ENCODE assay signal across 13 cellular contexts in the genomic region with DNA sequence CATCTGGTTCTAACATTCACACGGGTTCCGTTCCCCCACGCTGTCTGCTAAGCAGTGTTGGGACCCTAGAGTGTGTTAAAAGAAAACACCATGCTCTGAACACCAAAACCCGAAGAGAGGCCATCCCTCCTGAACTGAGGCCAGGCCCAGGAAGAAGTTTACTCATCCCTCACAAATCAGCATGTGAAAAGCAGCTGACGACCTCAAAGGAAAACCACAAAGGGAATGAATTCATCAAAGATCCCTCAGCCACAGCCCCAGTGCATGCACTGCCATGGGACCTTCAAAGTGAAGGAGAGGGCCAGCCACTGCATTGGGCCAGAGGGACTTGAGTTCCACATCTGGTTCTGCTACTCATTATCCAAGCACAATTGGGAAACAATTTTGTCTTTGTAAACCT. TPM values are rescaled to one million over a fixed set of nuclear protein-coding genes. Genes with fewer than 3 reads are reported as not detected.
DNase-seq lines count a peak whose midpoint lies in the region; ATAC-seq, FAIRE-seq and TF ChIP-seq lines count a peak whose summit lies in the region.
"Had no signal": no experiment of that assay in that cellular context is flagged by ENCODE, and none has a peak within 500 bp of the region (broad histone marks: within the 10 kb centered on the region; RNA-seq: fewer than 3 reads in every experiment).

No MANE protein-coding gene starts in this region.

- H3K27ac ChIP-seq in DND-41 (ENCODE audit: low read length): no peak overlapping the region
- H3K27ac ChIP-seq in keratinocyte (ENCODE audit: control insufficient read depth, insufficient read depth, low read length): no peak overlapping the region
- H3K27ac ChIP-seq in substantia nigra (ENCODE audit: low read depth, low read length, poor library complexity, severe bottlenecking): no peak overlapping the region
- H3K27ac ChIP-seq: cardiac muscle cell had no signal

- H3K9me3 ChIP-seq in DND-41 (ENCODE audit: insufficient read depth, low read length, severe bottlenecking) (no peaks in the 10 kb centered on the region), keratinocyte (ENCODE audit: control insufficient read depth, low read depth, low read length) (no peaks in the 10 kb centered on the region)

- peak; percentile 63 for FAIRE-seq in keratinocyte (lab: Jason Lieb, UNC)

- H3K9ac ChIP-seq in DND-41 (ENCODE audit: low read depth, low read length) (no peak overlapping the region), keratinocyte (ENCODE audit: control insufficient read depth, extremely low read depth, insufficient read depth, low read length) (no peak overlapping the region)

- H3K4me3 Mint-ChIP-seq in activated naive CD8-positive, alpha-beta T cell treated with anti-CD3 and anti-CD28 coated beads, Interleukin-2, amount 50 U/mL, for 24 hours: no peak overlapping the region
- H3K4me3 Mint-ChIP-seq in effector memory CD8-positive, alpha-beta T cell: no peak overlapping the region
- H3K4me3 Mint-ChIP-seq: natural killer cell treated with Interleukin-12 subunit alpha and Interleukin-12 subunit beta and Interleukin-15 and Interleukin-18, amount 100 ng/mL, for 72 hours had no signal

- H3K4me2 ChIP-seq in DND-41 (ENCODE audit: insufficient read depth, low read length) (no peak overlapping the region), keratinocyte (ENCODE audit: control insufficient read depth, extremely low read depth, insufficient read depth, low read depth, low read length) (peak overlapping the region; percentile 33)

- H3K27me3 Mint-ChIP-seq in activated naive CD8-positive, alpha-beta T cell treated with anti-CD3 and anti-CD28 coated beads, Interleukin-2, amount 50 U/mL, for 24 hours: peaks cover 17% of the 10 kb centered on the region
- H3K27me3 Mint-ChIP-seq in effector memory CD8-positive, alpha-beta T cell: peaks cover 10 to 21% of the 10 kb centered on the region in 2 donors

- H3K79me2 ChIP-seq in DND-41 (ENCODE audit: insufficient read depth, low read length) (no peaks in the 10 kb centered on the region), keratinocyte (ENCODE audit: control insufficient read depth, insufficient read depth, low read length) (no peaks in the 10 kb centered on the region)

- dilution Hi-C loops in keratinocyte (cut with MboI; ENCODE audit: extremely low pct_ligation_motif_present, low sequenced_read_pairs): no loop called here

- H3K27me3 ChIP-seq in DND-41 (ENCODE audit: insufficient read depth, low read length, poor library complexity): peaks cover 6% of the 10 kb centered on the region
- no peaks in the 10 kb centered on the region for H3K27me3 ChIP-seq in keratinocyte (ENCODE audit: control insufficient read depth, extremely low read depth, insufficient read depth, low read length)
- H3K27me3 ChIP-seq: cardiac muscle cell had no signal

- TF ChIP-seq CTCF in DND-41 (IDR thresholded peaks at IDR 0.05; ENCODE audit: borderline replicate concordance, extremely low read depth, low read length, poor library complexity, severe bottlenecking) (no peak), keratinocyte (optimal IDR thresholded peaks at IDR 0.05 in 1 of 3, IDR thresholded peaks at IDR 0.05 in 1 of 3, conservative IDR thresholded peaks at IDR 0.05 in 1 of 3; ENCODE audit: extremely low read depth in 1 of 3, insufficient read depth in 2 of 3, low read length in 3 of 3) (no peak)

- H3K27ac Mint-ChIP-seq in activated naive CD8-positive, alpha-beta T cell treated with anti-CD3 and anti-CD28 coated beads, Interleukin-2, amount 50 U/mL, for 24 hours: no peak overlapping the region
- H3K27ac Mint-ChIP-seq in effector memory CD8-positive, alpha-beta T cell: no peak overlapping the region
- H3K27ac Mint-ChIP-seq: natural killer cell treated with Interleukin-12 subunit alpha and Interleukin-12 subunit beta and Interleukin-15 and Interleukin-18, amount 100 ng/mL, for 72 hours had no signal

- H3K9me3 Mint-ChIP-seq in activated naive CD8-positive, alpha-beta T cell treated with anti-CD3 and anti-CD28 coated beads, Interleukin-2, amount 50 U/mL, for 24 hours: no peaks in the 10 kb centered on the region
- no peaks in the 10 kb centered on the region for H3K9me3 Mint-ChIP-seq in effector memory CD8-positive, alpha-beta T cell
- H3K9me3 Mint-ChIP-seq: natural killer cell treated with Interleukin-12 subunit alpha and Interleukin-12 subunit beta and Interleukin-15 and Interleukin-18, amount 100 ng/mL, for 72 hours had no signal

- H3K4me1 ChIP-seq in DND-41 (ENCODE audit: insufficient read depth, low read length): peaks cover 8% of the 10 kb centered on the region
- peaks cover 23% of the 10 kb centered on the region for H3K4me1 ChIP-seq in keratinocyte (ENCODE audit: control insufficient read depth, extremely low read depth, insufficient read depth, low read length)

- no peaks in the 10 kb centered on the region for H3K36me3 ChIP-seq in DND-41 (ENCODE audit: insufficient read depth, low read length)
- no peaks in the 10 kb centered on the region for H3K36me3 ChIP-seq in keratinocyte (ENCODE audit: control insufficient read depth in 2 of 2, extremely low read depth in 1 of 2, insufficient read depth in 2 of 2, low read length in 2 of 2)
- H3K36me3 ChIP-seq: cardiac muscle cell had no signal

- H2AFZ ChIP-seq in DND-41 (ENCODE audit: low read depth, low read length) (no peak overlapping the region), keratinocyte (ENCODE audit: control insufficient read depth, low read length) (peak overlapping the region; percentile 21)

- no peak overlapping the region for H3K4me3 ChIP-seq in DND-41 (ENCODE audit: low read depth in 1 of 2, low read length in 2 of 2)
- H3K4me3 ChIP-seq in keratinocyte (ENCODE audit: control insufficient read depth in 2 of 3, extremely low read depth in 1 of 3, insufficient read depth in 2 of 3, low read depth in 1 of 3, low read length in 3 of 3): no peak overlapping the region
- H3K4me3 ChIP-seq: cardiac muscle cell had no signal

- H4K20me1 ChIP-seq in DND-41 (ENCODE audit: insufficient read depth, low read length): no peaks in the 10 kb centered on the region
- H4K20me1 ChIP-seq in keratinocyte (ENCODE audit: control insufficient read depth, extremely low read depth, insufficient read depth, low read length): no peaks in the 10 kb centered on the region

- no peaks in the 10 kb centered on the region for H3K9me1 ChIP-seq in keratinocyte (ENCODE audit: control insufficient read depth, extremely low read depth, insufficient read depth, low read length)

- no peaks in the 10 kb centered on the region for H3K36me3 Mint-ChIP-seq in activated naive CD8-positive, alpha-beta T cell treated with anti-CD3 and anti-CD28 coated beads, Interleukin-2, amount 50 U/mL, for 24 hours (ENCODE audit: low read depth)
- no peaks in the 10 kb centered on the region for H3K36me3 Mint-ChIP-seq in effector memory CD8-positive, alpha-beta T cell (ENCODE audit: insufficient read depth)
- H3K36me3 Mint-ChIP-seq: natural killer cell treated with Interleukin-12 subunit alpha and Interleukin-12 subunit beta and Interleukin-15 and Interleukin-18, amount 100 ng/mL, for 72 hours had no signal

- DNase-seq in DND-41 (peak; percentile 31), HK-2 (ENCODE audit: unreplicated experiment) (peak; percentile 46), keratinocyte (ENCODE audit: low read depth, low spot score) (no peak), substantia nigra (lab: John Stamatoyannopoulos, UW) (no peak)
- no peak for DNase-seq in activated naive CD8-positive, alpha-beta T cell treated with anti-CD3 and anti-CD28 coated beads, Interleukin-2, amount 50 U/mL, for 24 hours
- DNase-seq in effector memory CD8-positive, alpha-beta T cell: no peak
- DNase-seq: activated CD4-positive, alpha-beta T cell treated with anti-CD3 and anti-CD28 coated beads, Interleukin-2, amount 50 U/mL, for 4 hours; GF-D8; NCI-H1417 had no signal

- ATAC-seq in DND-41 (ENCODE audit: insufficient read depth, low read depth): peak; percentile 90
- ATAC-seq in activated naive CD8-positive, alpha-beta T cell treated with anti-CD3 and anti-CD28 coated beads, Interleukin-2, amount 50 U/mL, for 24 hours: peak; percentile 77
- no peak for ATAC-seq in HG03565 (IDR thresholded peaks at IDR 0.05; ENCODE audit: unreplicated experiment)
- ATAC-seq in effector memory CD8-positive, alpha-beta T cell (replicated peaks): no peak
- no peak for ATAC-seq in HG02763 (IDR thresholded peaks at IDR 0.05; ENCODE audit: unreplicated experiment)
- ATAC-seq: natural killer cell treated with Interleukin-12 subunit alpha and Interleukin-12 subunit beta and Interleukin-15 and Interleukin-18, amount 100 ng/mL, for 72 hours had no signal

- H3K4me1 Mint-ChIP-seq in activated naive CD8-positive, alpha-beta T cell treated with anti-CD3 and anti-CD28 coated beads, Interleukin-2, amount 50 U/mL, for 24 hours: peaks cover 10% of the 10 kb centered on the region
- H3K4me1 Mint-ChIP-seq in effector memory CD8-positive, alpha-beta T cell (ENCODE audit: low read depth in 2 of 2): no peaks in the 10 kb centered on the region

RNA-seq across cellular contexts. Expression of a gene that starts 7.0 kb away (rescaled TPM):
- 9.5 to 13.9 TPM (median 11.5 TPM) in 3 replicates for polyA plus RNA-seq in keratinocyte
- 6.6 TPM for polyA plus RNA-seq in keratinocyte (2011; ENCODE audit: low read depth)
- polyA plus RNA-seq in keratinocyte (2011; cell fraction: cytosol; rRNA removed): 6.0 and 7.3 TPM in 2 replicates
- 29.3 and 31.0 TPM in 2 replicates for polyA plus RNA-seq in keratinocyte (2011; cell fraction: nucleus; rRNA removed)
- 9.2 and 10.3 TPM in 2 replicates for polyA plus RNA-seq in keratinocyte (2012; ENCODE audit: low replicate concordance)
- 15.0 to 20.8 TPM (median 20.0 TPM) in 3 replicates for polyA minus RNA-seq in keratinocyte
- polyA minus RNA-seq in keratinocyte (2011; cell fraction: cytosol; rRNA and poly(A)+ RNA removed): 11.1 TPM
- polyA minus RNA-seq in keratinocyte (2011; cell fraction: nucleus; rRNA and poly(A)+ RNA removed): 19.0 and 25.9 TPM in 2 replicates

Comparison
In these comparisons a context has a peak if more than half of its experiments do, and no peak if none do; other contexts are left out.
1. ATAC-seq: peak in DND-41 (single experiment) and activated naive CD8-positive, alpha-beta T cell treated with anti-CD3 and anti-CD28 coated beads, Interleukin-2, amount 50 U/mL, for 24 hours (single experiment); none in HG03565 (single experiment), effector memory CD8-positive, alpha-beta T cell (single experiment) and HG02763 (single experiment).
2. DNase-seq: peak in DND-41 (single experiment) and HK-2 (single experiment); none in activated naive CD8-positive, alpha-beta T cell treated with anti-CD3 and anti-CD28 coated beads, Interleukin-2, amount 50 U/mL, for 24 hours (single experiment), keratinocyte (single experiment), effector memory CD8-positive, alpha-beta T cell (0 of 3) and substantia nigra (0 of 49).